ENCODE assay signal across 8 cellular contexts in genomic region chrX:108199691-108200090, GRCh38.
DNase-seq lines count a peak whose midpoint lies in the region; ATAC-seq, FAIRE-seq and TF ChIP-seq lines count a peak whose summit lies in the region.

No MANE protein-coding gene starts in this region.

- TF ChIP-seq CTCF in heart right ventricle (IDR thresholded peaks at IDR 0.05): peak in 8 of 9 donors; percentile 26 to 58 (median 54)
- peak; percentile 55 for TF ChIP-seq CTCF in hepatocyte (IDR thresholded peaks at IDR 0.05; ENCODE audit: poor library complexity)

- FAIRE-seq in urothelium cell line (lab: Jason Lieb, UNC): no peak

- no peak overlapping the region for H3K27ac ChIP-seq in heart right ventricle
- no peak overlapping the region for H3K27ac ChIP-seq in hepatocyte

- no peak overlapping the region for H3K4me2 ChIP-seq in hepatocyte

- in situ Hi-C loops in SK-MEL-5 (cut with HindIII; ENCODE audit: low pct_unique_long_range_greater_than_20kb, low sequenced_read_pairs): no loop called here

- H4K20me1 ChIP-seq in hepatocyte (ENCODE audit: insufficient read depth, poor library complexity, severe bottlenecking): no peaks in the 10 kb centered on the region

- H3K4me3 ChIP-seq in heart right ventricle (no peak overlapping the region), hepatocyte (no peak overlapping the region)

- H3K9me2 ChIP-seq in hepatocyte (replicated peaks; ENCODE audit: insufficient read depth): no peaks in the 10 kb centered on the region

- intact Hi-C loops in heart right ventricle (cut with DNase I): loop anchor here in 4 of 10 donors (10.0 kb wide), 1 partner anchor 1275 kb away; no protein-coding TSS in a partner anchor
- intact Hi-C loops in left ventricle myocardium superior (cut with micrococcal nuclease): no loop called here

- no peak for DNase-seq in heart right ventricle
- DNase-seq in left ventricle myocardium superior: no peak
- DNase-seq in SK-MEL-5 (ENCODE audit: low read depth, low spot score): peak; percentile 53
- peak; percentile 62 for DNase-seq in hepatocyte (ENCODE audit: low spot score)
- DNase-seq in urothelium cell line (ENCODE audit: low spot score): peak; percentile 7
- DNase-seq in COLO668 (lab: John Stamatoyannopoulos, UW; ENCODE audit: unreplicated experiment): no peak

- H3K27me3 ChIP-seq in heart right ventricle: peaks cover 0 to 76% (median 0%) of the 10 kb centered on the region in 7 donors
- H3K27me3 ChIP-seq in hepatocyte: no peaks in the 10 kb centered on the region

- H3K4me1 ChIP-seq in heart right ventricle: no peaks in the 10 kb centered on the region
- no peaks in the 10 kb centered on the region for H3K4me1 ChIP-seq in hepatocyte (ENCODE audit: insufficient read depth)

- ATAC-seq in heart right ventricle (no peak), left ventricle myocardium superior (no peak), HG03457 (IDR thresholded peaks at IDR 0.05; ENCODE audit: unreplicated experiment) (peak; percentile 76), GM18498 (IDR thresholded peaks at IDR 0.05; ENCODE audit: unreplicated experiment) (no peak)

- H2AFZ ChIP-seq in hepatocyte: no peak overlapping the region

- 10 to 13% methylated on average over 4 of the region's 4 CpGs for WGBS in heart right ventricle, 2 donors
- 28% methylated on average over 4 of the region's 4 CpGs for WGBS in hepatocyte (ENCODE audit: low lambda C conversion rate, missing lambda C conversion rate)

- H3K9me3 ChIP-seq in heart right ventricle (no peaks in the 10 kb centered on the region), hepatocyte (ENCODE audit: low read depth) (no peaks in the 10 kb centered on the region)

- no peaks in the 10 kb centered on the region for H3K79me2 ChIP-seq in hepatocyte

- no peaks in the 10 kb centered on the region for H3K36me3 ChIP-seq in heart right ventricle
- H3K36me3 ChIP-seq in hepatocyte (replicated peaks; ENCODE audit: insufficient read depth, low read depth): no peaks in the 10 kb centered on the region

Comparison
In these comparisons a context has a peak if more than half of its experiments do, and no peak if none do; other contexts are left out.
1. DNase-seq: peak in SK-MEL-5 (single experiment), hepatocyte (single experiment) and urothelium cell line (single experiment); none in heart right ventricle (0 of 2), left ventricle myocardium superior (single experiment) and COLO668 (single experiment).